In the genomic region with DNA sequence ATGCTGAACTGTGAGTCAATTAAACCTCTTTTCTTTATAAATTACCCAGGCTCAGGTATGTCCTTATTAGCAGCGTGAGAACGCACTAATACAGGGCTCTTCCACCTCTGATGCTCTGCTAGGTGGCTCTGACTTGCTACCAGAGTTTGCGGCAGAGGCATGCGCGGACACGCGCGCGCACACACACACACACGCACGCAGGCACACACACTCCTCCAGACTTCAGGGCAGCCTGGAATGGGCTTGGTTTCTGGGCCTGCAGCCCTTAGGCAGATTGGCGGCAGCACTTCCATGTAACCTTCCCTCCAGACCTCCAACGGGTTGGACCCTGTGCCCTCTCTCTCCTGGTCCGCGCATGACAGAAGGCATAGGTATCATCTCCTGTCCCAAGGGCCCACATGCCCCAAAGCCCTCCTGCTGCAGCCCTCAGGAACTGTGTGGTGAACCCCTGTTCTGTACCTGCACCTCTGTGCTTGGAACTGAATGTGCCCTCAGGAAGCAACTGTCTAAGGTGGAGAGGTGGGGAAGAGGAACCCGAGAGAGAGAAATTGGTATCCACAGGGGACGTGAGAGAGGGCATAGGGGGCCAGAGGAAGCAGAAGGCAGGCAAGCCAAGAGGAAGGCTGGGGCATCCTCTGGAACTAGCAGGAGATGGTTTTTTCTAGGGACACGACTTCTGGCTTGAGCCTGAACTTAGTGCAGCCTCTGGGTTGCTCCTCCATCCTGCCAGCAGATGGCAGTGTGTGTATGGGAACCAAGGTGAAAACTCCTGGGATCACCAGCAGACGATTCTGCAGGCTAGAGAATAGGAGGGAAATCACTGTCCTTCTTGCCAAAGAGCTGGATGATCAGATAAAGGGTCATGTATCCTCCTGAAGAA, we compare ENCODE assay signal across 1 cellular context.
TF ChIP-seq lines count a peak whose summit lies in the region.

No MANE protein-coding gene starts in this region.

TF ChIP-seq in HCT116, 20 proteins besides CTCF, POLR2A, EP300 and RAD21:
- TF ChIP-seq JUND (IDR thresholded peaks at IDR 0.05), result no peak
- no peak for TF ChIP-seq SRF (IDR thresholded peaks at IDR 0.05; ENCODE audit: low read depth)
- no peak for TF ChIP-seq EGR1 (IDR thresholded peaks at IDR 0.05; ENCODE audit: low read depth)
- TF ChIP-seq REST (IDR thresholded peaks at IDR 0.05; ENCODE audit: low read depth), result no peak
- TF ChIP-seq CBX3 (IDR thresholded peaks at IDR 0.05; ENCODE audit: low read depth), result no peak
- TF ChIP-seq FOSL1 (IDR thresholded peaks at IDR 0.05; ENCODE audit: low read depth), result no peak
- TF ChIP-seq CEBPB (IDR thresholded peaks at IDR 0.05; ENCODE audit: low read depth), result no peak
